9 cellular contexts compared by ENCODE assay signal in genomic region chr11:25981998-25982397, GRCh38.
DNase-seq lines count a peak whose midpoint lies in the region; ATAC-seq and TF ChIP-seq lines count a peak whose summit lies in the region.
"Had no signal": no experiment of that assay in that cellular context is flagged by ENCODE, and none has a peak within 500 bp of the region (broad histone marks: within the 10 kb centered on the region; RNA-seq: fewer than 3 reads in every experiment).

No MANE protein-coding gene starts in this region.

- no peaks in the 10 kb centered on the region for H3K27me3 ChIP-seq in gastroesophageal sphincter
- H3K27me3 ChIP-seq in psoas muscle (ENCODE audit: insufficient read depth in 3 of 3, low read length in 2 of 3): no peaks in the 10 kb centered on the region

- H3K27ac ChIP-seq in gastroesophageal sphincter: no peak overlapping the region
- no peak overlapping the region for H3K27ac ChIP-seq in psoas muscle

- intact Hi-C loops in psoas muscle (cut with DNase I): loop anchor here (2.0 to 10.0 kb wide), 4 partner anchors 153 to 295 kb away; no protein-coding TSS in a partner anchor

- no peaks in the 10 kb centered on the region for H3K36me3 ChIP-seq in gastroesophageal sphincter
- H3K36me3 ChIP-seq in psoas muscle (ENCODE audit: insufficient read depth in 1 of 2, low read depth in 1 of 2): no peaks in the 10 kb centered on the region

- 0% methylated on average over 4 of the region's 4 CpGs for WGBS in gastroesophageal sphincter (ENCODE audit: low coverage in 1 of 2), 2 donors
- WGBS in psoas muscle, 3 donors: 2 to 8% (median 3%) methylated on average over 4 of the region's 4 CpGs

- H3K9me3 ChIP-seq in gastroesophageal sphincter (no peaks in the 10 kb centered on the region), psoas muscle (no peaks in the 10 kb centered on the region)

- DNase-seq in GM04504 (ENCODE audit: low read depth) (peak; percentile 39), SK-MEL-5 (ENCODE audit: low read depth, low spot score) (peak; percentile 86), psoas muscle (no peak), NCI-H2029 (lab: John Stamatoyannopoulos, UW) (no peak)
- no peak for DNase-seq in activated effector memory CD4-positive, alpha-beta T cell treated with anti-CD3 and anti-CD28 coated beads, Interleukin-2, amount 50 U/mL, for 16 hours
- DNase-seq: activated naive CD8-positive, alpha-beta T cell treated with anti-CD3 and anti-CD28 coated beads, Interleukin-2, amount 10 ng/mL, durations not matched to agents 7 days and 5 days had no signal

- TF ChIP-seq CTCF in gastroesophageal sphincter (IDR thresholded peaks at IDR 0.05) (peak; percentile 44 to 66 (median 62)), psoas muscle (IDR thresholded peaks at IDR 0.05) (peak; percentile 33)

- in situ Hi-C loops in SK-MEL-5 (cut with HindIII; ENCODE audit: low pct_unique_long_range_greater_than_20kb, low sequenced_read_pairs): no loop called here

- H3K4me1 ChIP-seq in gastroesophageal sphincter (peaks cover 0 to 4% (median 0%) of the 10 kb centered on the region in 3 donors), psoas muscle (no peaks in the 10 kb centered on the region)

- no peak for TF ChIP-seq EP300 in gastroesophageal sphincter (IDR thresholded peaks at IDR 0.05)

- no peak overlapping the region for H3K4me3 ChIP-seq in gastroesophageal sphincter
- no peak overlapping the region for H3K4me3 ChIP-seq in psoas muscle

- no peak for TF ChIP-seq POLR2A in gastroesophageal sphincter (IDR thresholded peaks at IDR 0.05)

- ATAC-seq in GM21423 (IDR thresholded peaks at IDR 0.05; ENCODE audit: unreplicated experiment) (peak; percentile 98), HG03565 (IDR thresholded peaks at IDR 0.05; ENCODE audit: unreplicated experiment) (peak; percentile 95), gastroesophageal sphincter (peak; percentile 50), psoas muscle (peak in 2 of 4 donors; percentile 9 to 53)

Comparison
In these comparisons a context has a peak if more than half of its experiments do, and no peak if none do; other contexts are left out.
1. DNase-seq: peak in GM04504 (single experiment) and SK-MEL-5 (single experiment); none in psoas muscle (0 of 2), activated effector memory CD4-positive, alpha-beta T cell treated with anti-CD3 and anti-CD28 coated beads, Interleukin-2, amount 50 U/mL, for 16 hours (single experiment) and NCI-H2029 (single experiment).